8 cellular contexts compared by ENCODE assay signal in the genomic region with DNA sequence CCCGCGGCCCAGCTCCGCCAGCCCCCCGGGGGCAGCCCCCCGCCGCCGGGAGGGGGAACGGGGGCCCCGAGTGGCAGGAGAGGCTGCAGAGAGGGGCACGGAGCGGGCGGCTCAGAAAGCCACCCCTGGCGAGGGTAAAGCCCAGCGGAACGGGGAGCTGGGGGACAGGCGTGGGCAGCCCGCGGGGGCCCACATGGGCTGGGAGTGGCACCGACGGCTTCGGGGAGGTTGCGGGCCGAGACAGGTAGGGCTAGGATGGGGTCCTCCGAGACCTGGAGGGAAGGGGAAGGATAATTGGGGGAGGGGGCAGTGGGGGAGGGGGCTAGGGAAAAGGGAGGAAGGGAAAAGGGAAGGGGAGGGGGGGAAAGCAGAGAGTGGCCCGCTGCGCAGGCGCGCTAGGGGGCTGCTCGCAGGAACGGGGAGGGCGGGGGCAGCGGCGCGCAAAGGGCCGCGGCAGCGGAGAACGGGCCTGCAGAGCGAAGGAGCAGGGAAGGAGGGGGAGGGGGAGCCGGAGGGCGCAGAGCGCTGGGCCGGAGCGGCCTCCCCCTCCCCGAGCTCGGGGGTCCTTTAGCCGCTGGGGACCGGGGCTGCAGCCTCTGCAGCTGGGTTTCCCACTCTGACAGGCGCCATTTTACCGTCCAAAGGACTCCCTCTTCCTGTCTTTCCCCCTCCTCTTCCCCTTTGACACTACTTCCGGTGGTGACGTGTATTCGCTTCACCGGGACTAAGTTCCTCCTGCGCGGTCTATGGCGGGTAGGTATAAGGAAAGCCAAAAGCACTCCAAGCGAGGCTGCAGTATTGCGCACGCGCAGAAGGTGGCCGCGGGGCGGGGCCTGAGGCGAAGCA. TPM values are rescaled to one million over a fixed set of nuclear protein-coding genes. Genes with fewer than 3 reads are reported as not detected.
DNase-seq lines count a peak whose midpoint lies in the region; ATAC-seq and TF ChIP-seq lines count a peak whose summit lies in the region.

A gene (minus strand): TSS at position 405 of the 846 bp plus-strand sequence. CDS start 438 bp downstream, outside the sequence.

- peak within 1 kb of the TSS; percentile 79 for H3K4me3 ChIP-seq in AG09309 (ENCODE audit: control insufficient read depth, low read depth, low read length)

- ATAC-seq in GM19043 (IDR thresholded peaks at IDR 0.05; ENCODE audit: low read depth, unreplicated experiment) (peak; percentile 76), HG03378 (IDR thresholded peaks at IDR 0.05; ENCODE audit: unreplicated experiment) (peak; percentile 80)

- peak; percentile 99 for DNase-seq in AG09309 (ENCODE audit: low read depth)
- DNase-seq in NCI-H460 (ENCODE audit: extremely low read depth, low read depth), result peak; percentile 100
- DNase-seq in activated CD4-positive, CD25-positive, alpha-beta regulatory T cell treated with anti-CD3 and anti-CD28 coated beads, Interleukin-2, amount 50 U/mL, for 72 hours, result peak; percentile 98
- DNase-seq in cerebellum (ENCODE audit: low spot score), result peak; percentile 100
- peak; percentile 100 for DNase-seq in islet precursor cell
- DNase-seq in stimulated activated CD4-positive, alpha-beta T cell treated with anti-CD3 and anti-CD28 coated beads, Interleukin-12 subunit alpha, Interleukin-12 subunit beta, amount 100 ng/mL, for 4 hours, result peak; percentile 99

- no peak for TF ChIP-seq CTCF in AG09309 (IDR thresholded peaks at IDR 0.05; ENCODE audit: control insufficient read depth, insufficient read depth, low read depth, low read length, missing control alignments)

RNA-seq across cellular contexts. Expression of the gene that starts here (rescaled TPM):
- total RNA-seq in NCI-H460 (2014; rRNA removed; shearing (Covaris generic)), result 46.9 and 48.4 TPM in 2 replicates
- polyA plus RNA-seq in NCI-H460 (2014; cell fraction: nucleus; rRNA removed), result 39.7 and 48.5 TPM in 2 replicates
- total RNA-seq in cerebellum, result 35.8 TPM

Comparison
In these comparisons a context has a peak if more than half of its experiments do, and no peak if none do; other contexts are left out.
1. Peak in every context shown above with its lines: DNase-seq, ATAC-seq and H3K4me3 ChIP-seq.